In genomic region chr6:63804381-63804956, GRCh38 we compare ENCODE assay signal across 1 cellular context.
TF ChIP-seq lines count a peak whose summit lies in the region.

No MANE protein-coding gene starts in this region.

TF ChIP-seq in SK-N-SH treated with all-trans-retinoic acid at 6 μM for 48 hours, 23 proteins besides CTCF, POLR2A, EP300 and RAD21 (continued from another document):
- TF ChIP-seq, protein P1, sequence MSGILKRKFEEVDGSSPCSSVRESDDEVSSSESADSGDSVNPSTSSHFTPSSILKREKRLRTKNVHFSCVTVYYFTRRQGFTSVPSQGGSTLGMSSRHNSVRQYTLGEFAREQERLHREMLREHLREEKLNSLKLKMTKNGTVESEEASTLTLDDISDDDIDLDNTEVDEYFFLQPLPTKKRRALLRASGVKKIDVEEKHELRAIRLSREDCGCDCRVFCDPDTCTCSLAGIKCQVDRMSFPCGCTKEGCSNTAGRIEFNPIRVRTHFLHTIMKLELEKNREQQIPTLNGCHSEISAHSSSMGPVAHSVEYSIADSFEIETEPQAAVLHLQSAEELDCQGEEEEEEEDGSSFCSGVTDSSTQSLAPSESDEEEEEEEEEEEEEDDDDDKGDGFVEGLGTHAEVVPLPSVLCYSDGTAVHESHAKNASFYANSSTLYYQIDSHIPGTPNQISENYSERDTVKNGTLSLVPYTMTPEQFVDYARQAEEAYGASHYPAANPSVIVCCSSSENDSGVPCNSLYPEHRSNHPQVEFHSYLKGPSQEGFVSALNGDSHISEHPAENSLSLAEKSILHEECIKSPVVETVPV (CRISPR knock-in tag; IDR thresholded peaks at IDR 0.05) = peak; percentile 72; the same call in 1 of the 2 replicates
- TF ChIP-seq ZC3H10 (CRISPR knock-in tag; IDR thresholded peaks at IDR 0.05) (no peak), ZFP3 (CRISPR knock-in tag; IDR thresholded peaks at IDR 0.05) (peak; percentile 79), TCF4 (CRISPR knock-in tag; IDR thresholded peaks at IDR 0.05; ENCODE audit: borderline replicate concordance) (peak; percentile 95), ZFP30 (CRISPR knock-in tag; IDR thresholded peaks at IDR 0.05) (no peak), SNAI2 (CRISPR knock-in tag; IDR thresholded peaks at IDR 0.05) (peak; percentile 94), GLIS3 (CRISPR knock-in tag; IDR thresholded peaks at IDR 0.05) (peak; percentile 97)
